8 cellular contexts compared by ENCODE assay signal in the genomic region with DNA sequence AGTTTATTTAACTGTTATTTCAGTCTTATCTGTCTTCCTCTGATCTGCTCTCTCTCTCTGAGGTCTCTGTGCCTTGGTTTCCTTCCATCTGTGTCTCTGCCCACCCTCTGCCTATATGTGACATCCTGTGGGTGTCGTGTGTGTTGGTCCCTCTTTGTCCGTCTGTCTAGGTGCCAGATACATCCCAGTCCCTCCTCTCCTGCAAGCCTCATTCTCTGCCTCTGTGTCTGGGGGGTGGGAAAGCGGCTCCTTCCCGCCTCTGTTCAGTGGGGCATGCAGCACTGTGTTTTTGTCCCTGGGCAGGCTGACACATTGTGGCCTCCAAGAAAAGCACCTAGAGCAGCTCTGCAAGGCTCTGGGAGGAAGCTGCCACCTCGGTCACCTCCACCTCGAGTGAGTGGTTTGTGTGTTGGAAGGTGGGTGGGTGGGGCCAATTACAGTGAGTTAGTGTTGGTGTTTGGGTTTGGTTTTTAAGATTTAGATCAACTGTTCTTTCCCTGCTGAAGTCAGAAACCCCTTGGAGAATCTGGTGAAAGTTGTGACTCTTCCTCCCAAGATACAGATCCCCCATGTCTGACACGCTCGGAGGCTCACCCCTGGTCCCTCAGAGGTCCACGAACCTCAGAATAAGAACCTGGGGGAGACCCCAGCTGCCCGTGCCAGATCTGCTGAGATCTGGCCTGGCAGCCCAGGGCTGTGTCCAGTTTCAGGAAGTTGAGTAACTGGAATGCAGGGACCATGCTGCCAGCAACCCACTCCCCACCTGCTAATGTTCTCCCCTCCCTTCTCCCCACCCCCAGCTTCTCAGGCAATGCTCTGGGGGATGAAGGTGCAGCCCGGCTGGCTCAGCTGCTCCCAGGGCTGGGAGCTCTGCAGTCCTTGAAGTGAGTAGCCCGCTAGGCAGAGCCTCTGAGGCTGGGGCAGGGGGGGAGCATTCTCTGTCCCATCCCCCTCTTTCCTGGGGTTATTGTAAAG. TPM values are rescaled to one million over a fixed set of nuclear protein-coding genes. Genes with fewer than 3 reads are reported as not detected.
DNase-seq lines count a peak whose midpoint lies in the region; ATAC-seq and TF ChIP-seq lines count a peak whose summit lies in the region.

No MANE protein-coding gene starts in this region.

- ATAC-seq in GM18907 (IDR thresholded peaks at IDR 0.05; ENCODE audit: unreplicated experiment) (peak; percentile 37), HG03064 (IDR thresholded peaks at IDR 0.05; ENCODE audit: low read depth, unreplicated experiment) (peak; percentile 13), lower lobe of right lung (peak in 1 of 2 donors; percentile 41)

- peaks cover 64% of the 10 kb centered on the region for H3K36me3 Mint-ChIP-seq in activated CD4-positive, alpha-beta memory T cell treated with anti-CD3 and anti-CD28 coated beads for 36 hours
- H3K36me3 Mint-ChIP-seq in type B pancreatic cell (no peaks in the 10 kb centered on the region), mesothelial cell of epicardium (no peaks in the 10 kb centered on the region)

- peaks cover 78% of the 10 kb centered on the region for H3K4me1 Mint-ChIP-seq in activated CD4-positive, alpha-beta memory T cell treated with anti-CD3 and anti-CD28 coated beads for 36 hours (ENCODE audit: low read depth)
- H3K4me1 Mint-ChIP-seq in type B pancreatic cell (ENCODE audit: unreplicated experiment) (peaks cover 11% of the 10 kb centered on the region), mesothelial cell of epicardium (peaks cover 10% of the 10 kb centered on the region)

- peak overlapping the region; percentile 27 for H3K4me3 Mint-ChIP-seq in activated CD4-positive, alpha-beta memory T cell treated with anti-CD3 and anti-CD28 coated beads for 36 hours
- no peak overlapping the region for H3K4me3 Mint-ChIP-seq in type B pancreatic cell
- H3K4me3 Mint-ChIP-seq in mesothelial cell of epicardium, result no peak overlapping the region

- intact Hi-C loops in activated CD4-positive, alpha-beta memory T cell treated with anti-CD3 and anti-CD28 coated beads for 36 hours (cut with micrococcal nuclease), result loop anchor here (1.0 to 2.0 kb wide), 5 partner anchors 27 to 97 kb away; no protein-coding TSS in a partner anchor
- intact Hi-C loops in lower lobe of right lung (cut with DNase I), result no loop called here

- no peak overlapping the region for H3K4me3 ChIP-seq in lower lobe of right lung

- no peaks in the 10 kb centered on the region for H3K9me3 Mint-ChIP-seq in activated CD4-positive, alpha-beta memory T cell treated with anti-CD3 and anti-CD28 coated beads for 36 hours
- H3K9me3 Mint-ChIP-seq in type B pancreatic cell (no peaks in the 10 kb centered on the region), mesothelial cell of epicardium (peaks cover 4% of the 10 kb centered on the region)

- peaks cover 48% of the 10 kb centered on the region for H3K4me1 ChIP-seq in lower lobe of right lung

- POLR2A ChIA-PET in activated CD4-positive, alpha-beta memory T cell treated with anti-CD3 and anti-CD28 coated beads for 36 hours (lab: Charles Lee), result interaction anchor here (0.6 to 5.6 kb wide), 25 partner anchors 9 to 568 kb away, joined by 3 to 50 read pairs (median 5); a partner anchor contains a TSS

- H3K27ac Mint-ChIP-seq in activated CD4-positive, alpha-beta memory T cell treated with anti-CD3 and anti-CD28 coated beads for 36 hours, result peak overlapping the region; percentile 98
- H3K27ac Mint-ChIP-seq in type B pancreatic cell (no peak overlapping the region), mesothelial cell of epicardium (no peak overlapping the region)

- CTCF ChIA-PET in activated CD4-positive, alpha-beta memory T cell treated with anti-CD3 and anti-CD28 coated beads for 36 hours (lab: Charles Lee), result interaction anchor here (0.8 to 6.5 kb wide), 10 partner anchors 10 to 77 kb away, joined by 3 to 84 read pairs (median 5); a partner anchor contains a TSS

- DNase-seq in activated CD4-positive, alpha-beta memory T cell treated with anti-CD3 and anti-CD28 coated beads for 36 hours, result peak; percentile 94
- DNase-seq in lower lobe of right lung (no peak), pons (ENCODE audit: low spot score) (no peak), type B pancreatic cell (ENCODE audit: extremely low spot score, unreplicated experiment) (no peak), mesothelial cell of epicardium (ENCODE audit: low spot score in 2 of 2, unreplicated experiment in 2 of 2) (no peak), NCI-H2081 (lab: John Stamatoyannopoulos, UW) (no peak)

- H3K9me3 ChIP-seq in lower lobe of right lung, result no peaks in the 10 kb centered on the region

- H3K27ac ChIP-seq in lower lobe of right lung, result peak overlapping the region; percentile 53

- no peaks in the 10 kb centered on the region for H3K27me3 ChIP-seq in lower lobe of right lung (ENCODE audit: low read depth)

- TF ChIP-seq CTCF in lower lobe of right lung (IDR thresholded peaks at IDR 0.05) (no peak), type B pancreatic cell (conservative IDR thresholded peaks at IDR 0.05) (no peak), mesothelial cell of epicardium (IDR thresholded peaks at IDR 0.05; ENCODE audit: unreplicated experiment) (no peak)

- peaks cover 60% of the 10 kb centered on the region for H3K36me3 ChIP-seq in lower lobe of right lung

- H3K27me3 Mint-ChIP-seq in activated CD4-positive, alpha-beta memory T cell treated with anti-CD3 and anti-CD28 coated beads for 36 hours, result no peaks in the 10 kb centered on the region
- H3K27me3 Mint-ChIP-seq in type B pancreatic cell (no peaks in the 10 kb centered on the region), mesothelial cell of epicardium (ENCODE audit: low read depth) (no peaks in the 10 kb centered on the region)

RNA-seq across cellular contexts. Expression of a gene that starts 50.9 kb away (rescaled TPM):
- 1 to 10 TPM; 7.3 to 8.1 TPM for total RNA-seq in activated CD4-positive, alpha-beta memory T cell treated with anti-CD3 and anti-CD28 coated beads for 36 hours
- total RNA-seq in lower lobe of right lung (55.3 TPM), type B pancreatic cell (ENCODE audit: low replicate concordance) (28.8 and 32.0 TPM in 2 replicates), mesothelial cell of epicardium (35.4 to 38.4 TPM (median 36.4 TPM) in 3 replicates)

RNA-seq across cellular contexts. Expression of a gene that starts 52.1 kb away (rescaled TPM):
- 100 to 1,000 TPM; 151 to 167 TPM for total RNA-seq in activated CD4-positive, alpha-beta memory T cell treated with anti-CD3 and anti-CD28 coated beads for 36 hours
- total RNA-seq in lower lobe of right lung (47.5 TPM), type B pancreatic cell (ENCODE audit: low replicate concordance) (1.7 and 2.7 TPM in 2 replicates), mesothelial cell of epicardium (1.7 to 3.7 TPM (median 1.8 TPM) in 3 replicates)

Comparison
In these comparisons a context has a peak if more than half of its experiments do, and no peak if none do; other contexts are left out.
1. RNA of a gene that starts 52.1 kb away (total RNA-seq): 151 to 167 TPM in activated CD4-positive, alpha-beta memory T cell treated with anti-CD3 and anti-CD28 coated beads for 36 hours and 47.5 TPM in lower lobe of right lung (single experiment); 1.7 to 3.7 TPM in mesothelial cell of epicardium and 1.7 to 2.7 TPM in type B pancreatic cell; every median in the first group is over 10 times any median in the second.